8 cellular contexts compared by ENCODE assay signal in the genomic region with DNA sequence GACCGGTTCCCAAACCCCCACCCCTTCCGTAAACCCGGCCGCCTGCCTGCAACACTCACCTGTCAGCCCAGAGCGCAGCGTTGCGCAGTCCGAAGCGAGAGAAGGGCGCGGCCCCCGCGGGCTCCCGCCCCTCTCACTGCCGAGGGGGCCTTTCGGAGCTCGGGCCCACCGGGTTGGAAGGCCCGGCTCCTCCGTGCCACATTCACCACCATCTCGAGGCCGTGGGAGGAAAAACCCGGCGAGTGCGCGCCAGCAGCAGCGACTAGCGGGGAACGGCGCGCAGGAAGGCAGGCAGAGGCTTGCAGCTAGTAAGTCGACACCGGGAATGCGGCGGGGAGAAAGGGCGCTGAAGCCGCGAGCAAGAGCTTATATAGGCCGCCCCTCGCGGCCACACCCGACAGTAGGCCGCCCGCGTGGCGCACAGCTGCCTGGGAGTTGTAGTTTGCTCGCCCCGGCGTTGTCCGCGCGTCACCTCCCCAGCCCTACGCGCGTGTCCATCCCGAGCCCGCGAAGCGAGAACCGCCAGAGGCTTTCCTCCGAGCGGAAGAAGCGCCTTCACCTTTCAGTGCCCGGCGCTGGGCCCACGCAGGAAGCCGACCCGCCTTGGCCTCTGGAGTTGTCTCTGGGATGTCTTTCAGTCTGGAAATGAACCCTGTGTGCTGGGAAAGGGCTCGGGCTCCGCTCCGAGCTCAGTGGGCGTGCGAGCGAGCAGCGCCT. TPM values are rescaled to one million over a fixed set of nuclear protein-coding genes. Genes with fewer than 3 reads are reported as not detected.
DNase-seq lines count a peak whose midpoint lies in the region; FAIRE-seq and TF ChIP-seq lines count a peak whose summit lies in the region.

No MANE protein-coding gene starts in this region.

- peaks cover 43% of the 10 kb centered on the region for H4K20me1 ChIP-seq in Loucy (ENCODE audit: insufficient read depth, low read length, poor library complexity, severe bottlenecking)

- H3K9me3 ChIP-seq in Loucy (ENCODE audit: insufficient read depth, low read depth, low read length) (no peaks in the 10 kb centered on the region), neuronal stem cell (replicated peaks in 1 of 2; ENCODE audit: control insufficient read depth in 2 of 2, insufficient read depth in 1 of 2, low read depth in 1 of 2, low read length in 2 of 2) (peaks cover 0 to 1% of the 10 kb centered on the region in 2 donors), subcutaneous abdominal adipose tissue (ENCODE audit: control insufficient read depth in 5 of 5, low read length in 5 of 5) (no peaks in the 10 kb centered on the region)

- no peaks in the 10 kb centered on the region for H3K9me2 ChIP-seq in Loucy (replicated peaks; ENCODE audit: low read depth, low read length)

- peak overlapping the region; percentile 5 for H3K14ac ChIP-seq in neuronal stem cell (ENCODE audit: low read length)

- H3K36me3 ChIP-seq in Loucy (ENCODE audit: insufficient read depth, low read length) (peaks cover 31% of the 10 kb centered on the region), neuronal stem cell (replicated peaks in 1 of 2; ENCODE audit: control insufficient read depth in 2 of 2, insufficient read depth in 2 of 2, low read length in 2 of 2) (peaks cover 31 to 44% of the 10 kb centered on the region in 2 donors), subcutaneous abdominal adipose tissue (ENCODE audit: control insufficient read depth in 5 of 5, insufficient read depth in 5 of 5, low read length in 5 of 5) (peaks cover 14 to 37% (median 33%) of the 10 kb centered on the region in 5 donors)

- in situ Hi-C loops in G401 (cut with HindIII; ENCODE audit: low sequenced_read_pairs), result no loop called here

- WGBS in neuronal stem cell (ENCODE audit: extremely low coverage in 2 of 2, insufficient read length in 2 of 2, insufficient replicate concordance in 1 of 2), 2 donors, result no CpG with 5 or more reads among the region's 75 CpGs

- H3K4me1 ChIP-seq in Loucy (ENCODE audit: insufficient read depth, low read length, poor library complexity, severe bottlenecking) (peaks cover 22% of the 10 kb centered on the region), neuronal stem cell (ENCODE audit: control insufficient read depth in 2 of 2, insufficient read depth in 1 of 2, low read depth in 1 of 2, low read length in 2 of 2) (peaks cover 6 to 9% of the 10 kb centered on the region in 2 donors), subcutaneous abdominal adipose tissue (ENCODE audit: control insufficient read depth in 5 of 5, insufficient read depth in 5 of 5, low read length in 5 of 5) (peaks cover 0 to 47% (median 32%) of the 10 kb centered on the region in 5 donors)

- no peak overlapping the region for H4K8ac ChIP-seq in neuronal stem cell (ENCODE audit: low read depth, low read length)

- H3K4me2 ChIP-seq in Loucy (ENCODE audit: low read depth, low read length, poor library complexity, severe bottlenecking) (peak overlapping the region; percentile 93), neuronal stem cell (ENCODE audit: insufficient read depth, low read length, poor library complexity, severe bottlenecking) (peak overlapping the region; percentile 97)

- TF ChIP-seq POLR2A in H54 (IDR thresholded peaks at IDR 0.05; ENCODE audit: low read depth, low read length), result peak; percentile 99

- H2AK5ac ChIP-seq in neuronal stem cell (ENCODE audit: low read depth, low read length), result no peak overlapping the region

- FAIRE-seq in H54 (lab: Jason Lieb, UNC), result no peak

- H3K23ac ChIP-seq in neuronal stem cell (ENCODE audit: low read depth, low read length, poor library complexity), result peak overlapping the region; percentile 100

- peak overlapping the region; percentile 84 for H2BK5ac ChIP-seq in neuronal stem cell (ENCODE audit: low read length)

- H3K27me3 ChIP-seq in Loucy (ENCODE audit: insufficient read depth, low read length, poor library complexity, severe bottlenecking) (peaks cover 4% of the 10 kb centered on the region), neuronal stem cell (ENCODE audit: control insufficient read depth in 3 of 3, insufficient read depth in 3 of 3, low read depth in 1 of 3, low read length in 3 of 3) (peaks cover 0 to 9% (median 0%) of the 10 kb centered on the region in 3 experiments), subcutaneous abdominal adipose tissue (ENCODE audit: control insufficient read depth in 5 of 5, insufficient read depth in 4 of 5, low read length in 5 of 5) (no peaks in the 10 kb centered on the region)

- H3K79me1 ChIP-seq in neuronal stem cell (ENCODE audit: low read depth, low read length), result peaks cover 5% of the 10 kb centered on the region

- H2AFZ ChIP-seq in Loucy (ENCODE audit: low read length), result peak overlapping the region; percentile 100
- peak overlapping the region; percentile 100 for H2AFZ ChIP-seq in neuronal stem cell (ENCODE audit: low read length)

- peak overlapping the region; percentile 91 for H3K4me3 ChIP-seq in Loucy (ENCODE audit: low read length, poor library complexity, severe bottlenecking)
- H3K4me3 ChIP-seq in foreskin fibroblast (ENCODE audit: low read depth in 1 of 2, low read length in 2 of 2), result peak overlapping the region; percentile 73 to 74
- peak overlapping the region; percentile 69 to 92 for H3K4me3 ChIP-seq in neuronal stem cell (ENCODE audit: low read length in 2 of 2)
- peak overlapping the region; percentile 84 to 98 (median 93) for H3K4me3 ChIP-seq in subcutaneous abdominal adipose tissue (ENCODE audit: low read depth in 1 of 5, low read length in 5 of 5)

- DNase-seq in G401 (ENCODE audit: low spot score) (peak; percentile 97), H54 (ENCODE audit: insufficient read length, low spot score) (peak; percentile 89), SHP77 (lab: John Stamatoyannopoulos, UW) (peak; percentile 93 to 94), activated gamma-delta T cell treated with Interleukin-2 at 50 U/mL for 16 hours (peak; percentile 88), foreskin fibroblast (peak; percentile 97 to 99), neuronal stem cell (ENCODE audit: low spot score) (peak; percentile 95)

- no peak overlapping the region for H3K4ac ChIP-seq in neuronal stem cell (ENCODE audit: low read length)

- peak overlapping the region; percentile 75 for H2BK15ac ChIP-seq in neuronal stem cell (ENCODE audit: low read length)

- TF ChIP-seq CTCF in Loucy (conservative IDR thresholded peaks at IDR 0.05; ENCODE audit: low read length) (no peak; the same call in 1 of the 2 replicates), foreskin fibroblast (IDR thresholded peaks at IDR 0.05; ENCODE audit: low read depth, low read length) (no peak)

- H3F3A ChIP-seq in Loucy (ENCODE audit: low read depth), result peaks cover 9% of the 10 kb centered on the region; the same call in 1 of the 2 replicates

- H2BK120ac ChIP-seq in neuronal stem cell (ENCODE audit: low read depth, low read length), result peak overlapping the region; percentile 93

- no peak overlapping the region for H4K91ac ChIP-seq in neuronal stem cell (ENCODE audit: low read depth, low read length, poor library complexity)

- H3K79me2 ChIP-seq in Loucy (ENCODE audit: insufficient read depth, low read length), result peaks cover 51% of the 10 kb centered on the region

- H3K18ac ChIP-seq in neuronal stem cell (ENCODE audit: low read length), result peak overlapping the region; percentile 92

- H2BK12ac ChIP-seq in neuronal stem cell (ENCODE audit: low read length), result no peak overlapping the region

- peak overlapping the region; percentile 95 for H3K9ac ChIP-seq in Loucy (ENCODE audit: low read depth, low read length, poor library complexity, severe bottlenecking)
- H3K9ac ChIP-seq in neuronal stem cell (ENCODE audit: low read depth, low read length, poor library complexity), result peak overlapping the region; percentile 89
- peak overlapping the region; percentile 86 to 95 (median 90) for H3K9ac ChIP-seq in subcutaneous abdominal adipose tissue (ENCODE audit: low read length in 5 of 5)

- H3K27ac ChIP-seq in neuronal stem cell (replicated peaks; ENCODE audit: low read length) (no peak overlapping the region), subcutaneous abdominal adipose tissue (ENCODE audit: low read depth, low read length) (peak overlapping the region; percentile 91)

RNA-seq across cellular contexts. Expression of a gene that starts 10.4 kb away (rescaled TPM):
- not detected in 2 replicates for total RNA-seq in G401 (2014; rRNA removed; shearing (Covaris generic))
- polyA plus RNA-seq in neuronal stem cell (2013, experiment 1 of 2), result 5.1 TPM
- 5.1 TPM for polyA plus RNA-seq in neuronal stem cell (2013, experiment 2 of 2)

RNA-seq across cellular contexts. Expression of a gene that starts 28.8 kb away (rescaled TPM):
- total RNA-seq in G401 (2014; rRNA removed; shearing (Covaris generic)), result 20.2 and 35.6 TPM in 2 replicates
- 27.6 TPM for polyA plus RNA-seq in neuronal stem cell (2013, experiment 1 of 2)
- 26.0 TPM for polyA plus RNA-seq in neuronal stem cell (2013, experiment 2 of 2)
